7 cellular contexts compared by ENCODE assay signal in the genomic region with DNA sequence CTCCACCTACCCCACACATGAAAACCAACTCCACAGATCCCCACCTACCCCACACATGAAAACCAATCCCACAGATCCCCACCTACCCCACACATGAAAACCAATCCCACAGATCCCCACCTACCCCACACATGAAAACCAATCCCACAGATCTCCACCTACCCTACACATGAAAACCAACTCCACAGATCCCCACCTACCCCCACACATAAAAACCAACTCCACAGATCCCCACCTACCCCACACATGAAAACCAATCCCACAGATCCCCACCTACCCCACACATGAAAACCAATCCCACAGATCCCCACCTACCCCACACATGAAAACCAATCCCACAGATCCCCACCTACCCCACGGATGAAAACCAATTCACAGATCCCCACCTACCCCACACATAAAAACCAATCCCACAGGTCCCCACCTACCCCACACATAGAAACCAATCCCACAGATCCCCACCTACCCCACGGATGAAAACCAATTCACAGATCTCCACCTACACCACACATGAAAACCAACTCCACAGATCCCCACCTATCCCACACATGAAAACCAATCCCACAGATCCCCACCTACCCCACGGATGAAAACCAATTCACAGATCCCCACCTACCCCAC. TPM values are rescaled to one million over a fixed set of nuclear protein-coding genes. Genes with fewer than 3 reads are reported as not detected.
"Had no signal": no experiment of that assay in that cellular context is flagged by ENCODE, and none has a peak within 500 bp of the region (broad histone marks: within the 10 kb centered on the region; RNA-seq: fewer than 3 reads in every experiment).

No MANE protein-coding gene starts in this region.

RNA-seq across cellular contexts. Expression of a gene that starts 19.0 kb away (rescaled TPM):
- total RNA-seq: GM23248 had no signal
- polyA plus RNA-seq: GM23248 had no signal

RNA-seq across cellular contexts. Expression of a gene that starts 50.7 kb away (rescaled TPM):
- total RNA-seq: GM23248, GM23338, H1, H4, H7, H9, HFFc6 had no signal
- polyA plus RNA-seq: GM23248, GM23338, H1 had no signal
